In genomic region chr6:37029249-37029959, GRCh38 we compare ENCODE assay signal across 8 cellular contexts. TPM values are rescaled to one million over a fixed set of nuclear protein-coding genes. Genes with fewer than 3 reads are reported as not detected.
DNase-seq lines count a peak whose midpoint lies in the region; ATAC-seq and TF ChIP-seq lines count a peak whose summit lies in the region.

No MANE protein-coding gene starts in this region.

- ATAC-seq in DND-41 (ENCODE audit: insufficient read depth, low read depth) (peak; percentile 32), HG03439 (IDR thresholded peaks at IDR 0.05; ENCODE audit: unreplicated experiment) (no peak)

- H3K27me3 ChIP-seq in DND-41 (ENCODE audit: insufficient read depth, low read length, poor library complexity), result no peaks in the 10 kb centered on the region

- DNase-seq in DND-41 (peak; percentile 59), HT-29 (ENCODE audit: low spot score) (peak; percentile 77), SHP77 treated with DMSO at 0.1 percent for 48 hours (lab: John Stamatoyannopoulos, UW) (peak; percentile 38), astrocyte of the cerebellum (ENCODE audit: low read depth) (peak; percentile 49), hepatic stellate cell (ENCODE audit: low spot score) (peak; percentile 83), skeletal muscle cell (ENCODE audit: low read depth) (peak; percentile 57), NCI-H2081 treated with DMSO at 0.1 percent for 48 hours (lab: John Stamatoyannopoulos, UW) (no peak)

- TF ChIP-seq CTCF in DND-41 (IDR thresholded peaks at IDR 0.05; ENCODE audit: borderline replicate concordance, extremely low read depth, low read length, poor library complexity, severe bottlenecking), result peak; percentile 73
- peak; percentile 73 for TF ChIP-seq CTCF in astrocyte of the cerebellum (IDR thresholded peaks at IDR 0.05; ENCODE audit: low read depth, low read length, missing control alignments)

- no peak overlapping the region for H3K4me2 ChIP-seq in DND-41 (ENCODE audit: insufficient read depth, low read length)

- no peak overlapping the region for H3K9ac ChIP-seq in DND-41 (ENCODE audit: low read depth, low read length)

- 0 out of 2 replicates have a peak overlapping the region, but pooled peaks have one; percentile 4 for H3K27ac ChIP-seq in DND-41 (ENCODE audit: low read length)

- no peaks in the 10 kb centered on the region for H3K36me3 ChIP-seq in DND-41 (ENCODE audit: insufficient read depth, low read length)

- H3K4me1 ChIP-seq in DND-41 (ENCODE audit: insufficient read depth, low read length), result peaks cover 15% of the 10 kb centered on the region

- no peaks in the 10 kb centered on the region for H3K9me3 ChIP-seq in DND-41 (ENCODE audit: insufficient read depth, low read length, severe bottlenecking)

- in situ Hi-C loops in astrocyte of the cerebellum (cut with HindIII; ENCODE audit: low sequenced_read_pairs), result no loop called here

- no peaks in the 10 kb centered on the region for H4K20me1 ChIP-seq in DND-41 (ENCODE audit: insufficient read depth, low read length)

- H3K79me2 ChIP-seq in DND-41 (ENCODE audit: insufficient read depth, low read length), result no peaks in the 10 kb centered on the region

- H3K4me3 ChIP-seq in DND-41 (ENCODE audit: low read depth in 1 of 2, low read length in 2 of 2) (no peak overlapping the region), astrocyte of the cerebellum (ENCODE audit: low read depth, low read length) (no peak overlapping the region), skeletal muscle cell (ENCODE audit: low read depth, low read length) (no peak overlapping the region)

- no peak overlapping the region for H2AFZ ChIP-seq in DND-41 (ENCODE audit: low read depth, low read length)

RNA-seq across cellular contexts. Expression of gene FGD2, which starts 23.9 kb away (rescaled TPM):
- total RNA-seq in HT-29 (2014; rRNA removed; shearing (Covaris generic)), result 0.31 and 0.53 TPM in 2 replicates

RNA-seq across cellular contexts. Expression of gene MTCH1, which starts 43.4 kb away (rescaled TPM):
- total RNA-seq in HT-29 (2014; rRNA removed; shearing (Covaris generic)), result 254 and 264 TPM in 2 replicates
